Comparison of ENCODE assay signal across 27 cellular contexts in genomic region chr17:79920751-79921410, GRCh38.
A peak's percentile ranks its signal among the peaks of the same experiment; 100 is the strongest.
DNase-seq lines count a peak whose midpoint lies in the region; ATAC-seq and TF ChIP-seq lines count a peak whose summit lies in the region.
"Had no signal": no experiment of that assay in that cellular context is flagged by ENCODE, and none has a peak within 500 bp of the region (broad histone marks: within the 10 kb centered on the region; RNA-seq: fewer than 3 reads in every experiment).

No MANE protein-coding gene starts in this region.

- ATAC-seq in activated CD8-positive, alpha-beta memory T cell treated with anti-CD3 and anti-CD28 coated beads, Interleukin-2, amount 10 ng/mL, durations not matched to agents 7 days and 5 days = peak; percentile 14
- ATAC-seq in effector memory CD8-positive, alpha-beta T cell (replicated peaks) = peak; percentile 10
- no peak for ATAC-seq in stimulated activated memory B cell treated with anti-CD40 and anti-IgM and Interleukin-4, amounts not matched to agents 10 μg/mL and 1 μg/mL and 100 μg/mL, for 72 hours
- ATAC-seq in HG03442 (IDR thresholded peaks at IDR 0.05; ENCODE audit: unreplicated experiment) = no peak
- ATAC-seq in GM18502 (IDR thresholded peaks at IDR 0.05; ENCODE audit: poor library complexity, unreplicated experiment) = no peak
- no peak for ATAC-seq in GM18517 (IDR thresholded peaks at IDR 0.05; ENCODE audit: unreplicated experiment)
- ATAC-seq: activated naive CD4-positive, alpha-beta T cell treated with anti-CD3 and anti-CD28 coated beads, Interleukin-2, amount 50 U/mL, for 72 hours; GM23338; PC-3; sciatic nerve; SK-N-SH treated with all-trans-retinoic acid at 6 μM for 48 hours had no signal

- H3K9ac ChIP-seq in Loucy (ENCODE audit: low read depth, low read length, poor library complexity, severe bottlenecking) = no peak overlapping the region

- H3K27me3 ChIP-seq in Loucy (ENCODE audit: insufficient read depth, low read length, poor library complexity, severe bottlenecking) = no peaks in the 10 kb centered on the region
- H3K27me3 ChIP-seq: colonic mucosa, MG63, upper lobe of left lung had no signal

- no peaks in the 10 kb centered on the region for H4K20me1 ChIP-seq in Loucy (ENCODE audit: insufficient read depth, low read length, poor library complexity, severe bottlenecking)

- no peaks in the 10 kb centered on the region for H3K79me2 ChIP-seq in Loucy (ENCODE audit: insufficient read depth, low read length)

- no peak for TF ChIP-seq CTCF in Loucy (conservative IDR thresholded peaks at IDR 0.05; ENCODE audit: low read length)

- H3K9me2 ChIP-seq in Loucy (replicated peaks; ENCODE audit: low read depth, low read length) = no peaks in the 10 kb centered on the region

- no peaks in the 10 kb centered on the region for H3K27me3 Mint-ChIP-seq in activated CD8-positive, alpha-beta memory T cell treated with anti-CD3 and anti-CD28 coated beads, Interleukin-2, amount 10 ng/mL, durations not matched to agents 7 days and 5 days
- H3K27me3 Mint-ChIP-seq in effector memory CD8-positive, alpha-beta T cell = peaks cover 16 to 55% of the 10 kb centered on the region in 2 donors
- peaks cover 60% of the 10 kb centered on the region for H3K27me3 Mint-ChIP-seq in stimulated activated memory B cell treated with anti-CD40 and anti-IgM and Interleukin-4, amounts not matched to agents 10 μg/mL and 1 μg/mL and 100 μg/mL, for 72 hours

- peak overlapping the region; percentile 27 for H3K4me2 ChIP-seq in Loucy (ENCODE audit: low read depth, low read length, poor library complexity, severe bottlenecking)
- H3K4me2 ChIP-seq: GM23338 had no signal

- H3F3A ChIP-seq in Loucy (ENCODE audit: low read depth) = no peaks in the 10 kb centered on the region

- H3K9me3 Mint-ChIP-seq in activated CD8-positive, alpha-beta memory T cell treated with anti-CD3 and anti-CD28 coated beads, Interleukin-2, amount 10 ng/mL, durations not matched to agents 7 days and 5 days (ENCODE audit: low read depth) = no peaks in the 10 kb centered on the region
- no peaks in the 10 kb centered on the region for H3K9me3 Mint-ChIP-seq in effector memory CD8-positive, alpha-beta T cell
- H3K9me3 Mint-ChIP-seq in stimulated activated memory B cell treated with anti-CD40 and anti-IgM and Interleukin-4, amounts not matched to agents 10 μg/mL and 1 μg/mL and 100 μg/mL, for 72 hours = no peaks in the 10 kb centered on the region
- H3K9me3 Mint-ChIP-seq: activated naive CD4-positive, alpha-beta T cell treated with anti-CD3 and anti-CD28 coated beads, Interleukin-2, amount 50 U/mL, for 72 hours; CD4-positive, alpha-beta T cell; GM23338; immature natural killer cell had no signal

- H3K36me3 Mint-ChIP-seq in activated CD8-positive, alpha-beta memory T cell treated with anti-CD3 and anti-CD28 coated beads, Interleukin-2, amount 10 ng/mL, durations not matched to agents 7 days and 5 days = no peaks in the 10 kb centered on the region
- H3K36me3 Mint-ChIP-seq in effector memory CD8-positive, alpha-beta T cell (ENCODE audit: insufficient read depth) = no peaks in the 10 kb centered on the region
- no peaks in the 10 kb centered on the region for H3K36me3 Mint-ChIP-seq in stimulated activated memory B cell treated with anti-CD40 and anti-IgM and Interleukin-4, amounts not matched to agents 10 μg/mL and 1 μg/mL and 100 μg/mL, for 72 hours
- H3K36me3 Mint-ChIP-seq: activated naive CD4-positive, alpha-beta T cell treated with anti-CD3 and anti-CD28 coated beads, Interleukin-2, amount 50 U/mL, for 72 hours; immature natural killer cell had no signal

- no peaks in the 10 kb centered on the region for H3K9me3 ChIP-seq in Loucy (ENCODE audit: insufficient read depth, low read depth, low read length)
- H3K9me3 ChIP-seq: colonic mucosa, MG63, upper lobe of left lung had no signal

- CTCF ChIA-PET in activated CD8-positive, alpha-beta memory T cell treated with anti-CD3 and anti-CD28 coated beads, Interleukin-2, amount 10 ng/mL, durations not matched to agents 7 days and 5 days (lab: Charles Lee) = interaction anchor here (1.4 kb wide), 1 partner anchor 76 kb away, joined by 3 read pairs; no protein-coding TSS in a partner anchor

- H2AFZ ChIP-seq in Loucy (ENCODE audit: low read length) = no peak overlapping the region
- H2AFZ ChIP-seq: GM23338 had no signal

- H3K4me1 Mint-ChIP-seq in activated CD8-positive, alpha-beta memory T cell treated with anti-CD3 and anti-CD28 coated beads, Interleukin-2, amount 10 ng/mL, durations not matched to agents 7 days and 5 days = peaks cover 11% of the 10 kb centered on the region
- H3K4me1 Mint-ChIP-seq in effector memory CD8-positive, alpha-beta T cell (ENCODE audit: low read depth in 2 of 2) = peaks cover 0 to 5% of the 10 kb centered on the region in 2 donors
- peaks cover 32% of the 10 kb centered on the region for H3K4me1 Mint-ChIP-seq in stimulated activated memory B cell treated with anti-CD40 and anti-IgM and Interleukin-4, amounts not matched to agents 10 μg/mL and 1 μg/mL and 100 μg/mL, for 72 hours
- H3K4me1 Mint-ChIP-seq: immature natural killer cell had no signal

- DNase-seq in activated CD8-positive, alpha-beta memory T cell treated with anti-CD3 and anti-CD28 coated beads, Interleukin-2, amount 10 ng/mL, durations not matched to agents 7 days and 5 days = no peak
- no peak for DNase-seq in activated CD8-positive, alpha-beta memory T cell treated with anti-CD3 and anti-CD28 coated beads, Interleukin-2, amount 50 U/mL, for 4 hours
- DNase-seq in effector memory CD8-positive, alpha-beta T cell = no peak
- DNase-seq: activated CD4-positive, CD25-positive, alpha-beta regulatory T cell treated with anti-CD3 and anti-CD28 coated beads, Interleukin-2, amount 50 U/mL, for 72 hours; CD4-positive, alpha-beta T cell; colonic mucosa; effector memory CD4-positive, alpha-beta T cell; immature natural killer cell; KBM-7; mesenchymal stem cell; MG63; NCI-H1105 treated with DMSO at 0.1 percent for 48 hours; NCI-H187 treated with DMSO at 0.1 percent for 48 hours; NCI-H2171 treated with DMSO at 0.1 percent for 48 hours; NCI-H524; PC-3; stimulated activated CD4-positive, alpha-beta T cell treated with anti-CD3 and anti-CD28 coated beads, Interleukin-4, amount 100 ng/mL, for 1 hour had no signal

- H3K27ac Mint-ChIP-seq in activated CD8-positive, alpha-beta memory T cell treated with anti-CD3 and anti-CD28 coated beads, Interleukin-2, amount 10 ng/mL, durations not matched to agents 7 days and 5 days = peak overlapping the region; percentile 75
- H3K27ac Mint-ChIP-seq in effector memory CD8-positive, alpha-beta T cell = peak overlapping the region in 1 of 2 donors; percentile 64
- peak overlapping the region; percentile 67 for H3K27ac Mint-ChIP-seq in stimulated activated memory B cell treated with anti-CD40 and anti-IgM and Interleukin-4, amounts not matched to agents 10 μg/mL and 1 μg/mL and 100 μg/mL, for 72 hours
- H3K27ac Mint-ChIP-seq: activated naive CD4-positive, alpha-beta T cell treated with anti-CD3 and anti-CD28 coated beads, Interleukin-2, amount 50 U/mL, for 72 hours; CD4-positive, alpha-beta T cell; GM23338 had no signal

- no peak overlapping the region for H3K4me3 Mint-ChIP-seq in activated CD8-positive, alpha-beta memory T cell treated with anti-CD3 and anti-CD28 coated beads, Interleukin-2, amount 10 ng/mL, durations not matched to agents 7 days and 5 days
- peak overlapping the region in 1 of 2 donors; percentile 62 for H3K4me3 Mint-ChIP-seq in effector memory CD8-positive, alpha-beta T cell
- H3K4me3 Mint-ChIP-seq in stimulated activated memory B cell treated with anti-CD40 and anti-IgM and Interleukin-4, amounts not matched to agents 10 μg/mL and 1 μg/mL and 100 μg/mL, for 72 hours = no peak overlapping the region
- H3K4me3 Mint-ChIP-seq: CD4-positive, alpha-beta T cell; GM23338; immature natural killer cell had no signal

- no peaks in the 10 kb centered on the region for H3K36me3 ChIP-seq in Loucy (ENCODE audit: insufficient read depth, low read length)
- H3K36me3 ChIP-seq: colonic mucosa, MG63, upper lobe of left lung had no signal

- no peak overlapping the region for H3K4me3 ChIP-seq in Loucy (ENCODE audit: low read length, poor library complexity, severe bottlenecking)
- H3K4me3 ChIP-seq: GM23338, MG63, upper lobe of left lung had no signal

- H3K4me1 ChIP-seq in Loucy (ENCODE audit: insufficient read depth, low read length, poor library complexity, severe bottlenecking) = no peaks in the 10 kb centered on the region

Comparison
In these comparisons a context has a peak if more than half of its experiments do, and no peak if none do; other contexts are left out.
1. ATAC-seq: peak in activated CD8-positive, alpha-beta memory T cell treated with anti-CD3 and anti-CD28 coated beads, Interleukin-2, amount 10 ng/mL, durations not matched to agents 7 days and 5 days (single experiment) and effector memory CD8-positive, alpha-beta T cell (single experiment); none in stimulated activated memory B cell treated with anti-CD40 and anti-IgM and Interleukin-4, amounts not matched to agents 10 μg/mL and 1 μg/mL and 100 μg/mL, for 72 hours (single experiment), HG03442 (single experiment), GM18502 (single experiment) and GM18517 (single experiment).